In genomic region chr11:64850979-64851567, GRCh38 we compare ENCODE assay signal across 8 cellular contexts. TPM values are rescaled to one million over a fixed set of nuclear protein-coding genes. Genes with fewer than 3 reads are reported as not detected.
DNase-seq lines count a peak whose midpoint lies in the region; ATAC-seq, FAIRE-seq and TF ChIP-seq lines count a peak whose summit lies in the region.

No MANE protein-coding gene starts in this region.

- H3K27me3 Mint-ChIP-seq in CD8-positive, alpha-beta memory T cell = no peaks in the 10 kb centered on the region
- H3K27me3 Mint-ChIP-seq in activated CD4-positive, alpha-beta memory T cell treated with anti-CD3 and anti-CD28 coated beads for 36 hours = no peaks in the 10 kb centered on the region
- no peaks in the 10 kb centered on the region for H3K27me3 Mint-ChIP-seq in memory B cell

- POLR2A ChIA-PET in CD8-positive, alpha-beta memory T cell (lab: Charles Lee) = interaction anchor here (0.7 to 24.3 kb wide), 6 partner anchors 8 to 72 kb away, joined by 3 to 569 read pairs (median 16); partner anchors contain the start of genes EHD1 and SF1
- POLR2A ChIA-PET in activated CD4-positive, alpha-beta memory T cell treated with anti-CD3 and anti-CD28 coated beads for 36 hours (lab: Charles Lee) = interaction anchor here (0.9 to 20.4 kb wide), 5 partner anchors 8 to 43 kb away, joined by 3 to 460 read pairs (median 31); partner anchors contain the start of gene EHD1
- POLR2A ChIA-PET in PC-3 (lab: Charles Lee; ENCODE audit: unreplicated experiment) = no interaction called here

- H3K9me3 ChIP-seq in CD8-positive, alpha-beta memory T cell (ENCODE audit: low read length) = no peaks in the 10 kb centered on the region
- H3K9me3 ChIP-seq in PC-3 (ENCODE audit: low read length) = no peaks in the 10 kb centered on the region

- intact Hi-C loops in activated CD4-positive, alpha-beta memory T cell treated with anti-CD3 and anti-CD28 coated beads for 36 hours (cut with micrococcal nuclease) = loop anchor here (2.0 to 5.0 kb wide), 2 partner anchors 14 to 481 kb away; partner anchors contain the start of gene DPF2
- intact Hi-C loops in PC-3 (cut with micrococcal nuclease) = no loop called here

- no peaks in the 10 kb centered on the region for H3K9me3 Mint-ChIP-seq in CD8-positive, alpha-beta memory T cell
- H3K9me3 Mint-ChIP-seq in activated CD4-positive, alpha-beta memory T cell treated with anti-CD3 and anti-CD28 coated beads for 36 hours = no peaks in the 10 kb centered on the region
- H3K9me3 Mint-ChIP-seq in memory B cell = no peaks in the 10 kb centered on the region

- no peak for TF ChIP-seq CTCF in PC-3 (conservative IDR thresholded peaks at IDR 0.05; ENCODE audit: low read depth, low read length)

- H3K27ac Mint-ChIP-seq in CD8-positive, alpha-beta memory T cell = peak overlapping the region; percentile 91 to 100 (median 95)
- H3K27ac Mint-ChIP-seq in activated CD4-positive, alpha-beta memory T cell treated with anti-CD3 and anti-CD28 coated beads for 36 hours = peak overlapping the region; percentile 76
- peak overlapping the region; percentile 97 for H3K27ac Mint-ChIP-seq in memory B cell

- no peaks in the 10 kb centered on the region for H4K20me1 ChIP-seq in PC-3 (ENCODE audit: low read length)

- peaks cover 5% of the 10 kb centered on the region for H3K36me3 ChIP-seq in CD8-positive, alpha-beta memory T cell (ENCODE audit: insufficient read depth, low read length)
- peaks cover 31% of the 10 kb centered on the region for H3K36me3 ChIP-seq in PC-3 (ENCODE audit: low read depth, low read length)

- H3K9ac ChIP-seq in PC-3 (ENCODE audit: low read length) = no peak overlapping the region

- H3K4me1 ChIP-seq in CD8-positive, alpha-beta memory T cell (ENCODE audit: insufficient read depth, low read length) = peaks cover 86% of the 10 kb centered on the region
- H3K4me1 ChIP-seq in PC-3 (ENCODE audit: insufficient read depth, low read length) = peaks cover 47% of the 10 kb centered on the region

- DNase-seq in CD8-positive, alpha-beta memory T cell = peak; percentile 56 to 74 (median 65)
- peak; percentile 87 for DNase-seq in GM19239 (ENCODE audit: insufficient read length, low spot score)
- DNase-seq in activated CD4-positive, alpha-beta memory T cell treated with anti-CD3 and anti-CD28 coated beads for 36 hours = peak; percentile 82
- peak; percentile 76 to 83 for DNase-seq in memory B cell (ENCODE audit: low spot score in 2 of 2)
- no peak for DNase-seq in SKM-1 treated with dmso at 0.1 percent for 144 hours (lab: John Stamatoyannopoulos, UW; ENCODE audit: unreplicated experiment)
- no peak for DNase-seq in PC-3
- DNase-seq in HuH-7 (ENCODE audit: low spot score) = no peak

- H3K9me2 ChIP-seq in PC-3 (replicated peaks; ENCODE audit: low read length) = no peaks in the 10 kb centered on the region

- BruUV-seq in PC-3 (replicated peaks; lab: Mats Ljungman, UMichigan) = no TSS peak

- no peak overlapping the region for H3K4me3 ChIP-seq in CD8-positive, alpha-beta memory T cell (ENCODE audit: low read length)
- no peak overlapping the region for H3K4me3 ChIP-seq in PC-3 (ENCODE audit: low read length)

- H3K27ac ChIP-seq in CD8-positive, alpha-beta memory T cell (ENCODE audit: low read depth, low read length) = peak overlapping the region; percentile 35
- H3K27ac ChIP-seq in PC-3 (ENCODE audit: low read length) = no peak overlapping the region

- no peak overlapping the region for H2AFZ ChIP-seq in PC-3 (ENCODE audit: low read length)

- peak; percentile 96 for FAIRE-seq in GM19239 (lab: Jason Lieb, UNC)

- CTCF ChIA-PET in CD8-positive, alpha-beta memory T cell (lab: Charles Lee) = interaction anchor here (1.0 to 32.1 kb wide), 4 partner anchors 12 to 72 kb away, joined by 3 to 1256 read pairs (median 160); partner anchors contain the start of genes ATG2A, EHD1 and SF1
- CTCF ChIA-PET in activated CD4-positive, alpha-beta memory T cell treated with anti-CD3 and anti-CD28 coated beads for 36 hours (lab: Charles Lee) = interaction anchor here (0.6 to 29.1 kb wide), 5 partner anchors 11 to 163 kb away, joined by 3 to 1198 read pairs (median 56); partner anchors contain the start of genes ARL2 and EHD1
- CTCF ChIA-PET in PC-3 (lab: Charles Lee) = no interaction called here

- ATAC-seq in HG03108 (IDR thresholded peaks at IDR 0.05; ENCODE audit: unreplicated experiment) (peak; percentile 63), memory B cell (ENCODE audit: low read depth) (peak; percentile 65), PC-3 (no peak)

- H3K36me3 Mint-ChIP-seq in CD8-positive, alpha-beta memory T cell = peaks cover 3 to 42% (median 9%) of the 10 kb centered on the region in 3 donors
- peaks cover 29% of the 10 kb centered on the region for H3K36me3 Mint-ChIP-seq in activated CD4-positive, alpha-beta memory T cell treated with anti-CD3 and anti-CD28 coated beads for 36 hours
- H3K36me3 Mint-ChIP-seq in memory B cell = peaks cover 12% of the 10 kb centered on the region

- no peaks in the 10 kb centered on the region for H3F3A ChIP-seq in PC-3 (ENCODE audit: low read length, unreplicated experiment)

- H3K4me3 Mint-ChIP-seq in CD8-positive, alpha-beta memory T cell = peak overlapping the region in 6 of 7 donors; percentile 29 to 88 (median 68)
- H3K4me3 Mint-ChIP-seq in activated CD4-positive, alpha-beta memory T cell treated with anti-CD3 and anti-CD28 coated beads for 36 hours = peak overlapping the region; percentile 37
- H3K4me3 Mint-ChIP-seq in memory B cell = peak overlapping the region; percentile 65

- H3K4me1 Mint-ChIP-seq in CD8-positive, alpha-beta memory T cell = peaks cover 76 to 90% (median 89%) of the 10 kb centered on the region in 3 donors
- peaks cover 79% of the 10 kb centered on the region for H3K4me1 Mint-ChIP-seq in activated CD4-positive, alpha-beta memory T cell treated with anti-CD3 and anti-CD28 coated beads for 36 hours (ENCODE audit: low read depth)
- peaks cover 64% of the 10 kb centered on the region for H3K4me1 Mint-ChIP-seq in memory B cell

- H3K79me2 ChIP-seq in PC-3 (ENCODE audit: low read length) = peaks cover 31% of the 10 kb centered on the region

- no peak overlapping the region for H3K4me2 ChIP-seq in PC-3 (ENCODE audit: low read length)

- no peaks in the 10 kb centered on the region for H3K27me3 ChIP-seq in CD8-positive, alpha-beta memory T cell (ENCODE audit: insufficient read depth, low read length, poor library complexity, severe bottlenecking)
- H3K27me3 ChIP-seq in PC-3 (ENCODE audit: low read length) = no peaks in the 10 kb centered on the region

RNA-seq across cellular contexts. Expression of gene CDC42BPG, which starts 6.6 kb away (rescaled TPM):
- 1 to 10 TPM in 1 of 2 experiments, under 1 TPM in 1; 0.66 to 2.3 TPM for total RNA-seq in CD8-positive, alpha-beta memory T cell
- polyA plus RNA-seq in CD8-positive, alpha-beta memory T cell = 0.52 TPM
- total RNA-seq in activated CD4-positive, alpha-beta memory T cell treated with anti-CD3 and anti-CD28 coated beads for 36 hours = under 1 TPM; 0.39 to 0.69 TPM
- total RNA-seq in PC-3 (2014; rRNA removed) = 14.5 and 30.5 TPM in 2 replicates

RNA-seq across cellular contexts. Expression of gene EHD1, which starts 27.3 kb away (rescaled TPM):
- total RNA-seq in CD8-positive, alpha-beta memory T cell = 100 to 1,000 TPM; 102 to 110 TPM
- polyA plus RNA-seq in CD8-positive, alpha-beta memory T cell = 258 TPM
- 100 to 1,000 TPM; 103 to 113 TPM for total RNA-seq in activated CD4-positive, alpha-beta memory T cell treated with anti-CD3 and anti-CD28 coated beads for 36 hours
- 340 and 370 TPM in 2 replicates for total RNA-seq in PC-3 (2014; rRNA removed)

RNA-seq across cellular contexts. Expression of gene MEN1, which starts 40.7 kb away (rescaled TPM):
- 10 to 100 TPM; 45.8 to 47.7 TPM for total RNA-seq in CD8-positive, alpha-beta memory T cell
- polyA plus RNA-seq in CD8-positive, alpha-beta memory T cell = 45.0 TPM
- total RNA-seq in activated CD4-positive, alpha-beta memory T cell treated with anti-CD3 and anti-CD28 coated beads for 36 hours = 10 to 100 TPM; 31.3 to 32.2 TPM
- total RNA-seq in PC-3 (2014; rRNA removed) = 46.1 and 54.1 TPM in 2 replicates

RNA-seq across cellular contexts. Expression of gene MAP4K2, which starts 48.1 kb away (rescaled TPM):
- 10 to 100 TPM; 54.8 to 55.3 TPM for total RNA-seq in CD8-positive, alpha-beta memory T cell
- polyA plus RNA-seq in CD8-positive, alpha-beta memory T cell = 39.0 TPM
- 10 to 100 TPM; 83.3 to 85.8 TPM for total RNA-seq in activated CD4-positive, alpha-beta memory T cell treated with anti-CD3 and anti-CD28 coated beads for 36 hours
- 55.6 and 57.0 TPM in 2 replicates for total RNA-seq in PC-3 (2014; rRNA removed)

Comparison
In these comparisons a context has a peak if more than half of its experiments do, and no peak if none do; other contexts are left out.
1. DNase-seq: peak in CD8-positive, alpha-beta memory T cell (5 of 5), GM19239 (single experiment), activated CD4-positive, alpha-beta memory T cell treated with anti-CD3 and anti-CD28 coated beads for 36 hours (single experiment) and memory B cell (2 of 2); none in SKM-1 treated with dmso at 0.1 percent for 144 hours (single experiment), PC-3 (single experiment) and HuH-7 (single experiment).
2. Peak in every context shown above with its lines, with median percentiles within 50 percentile points of each other: H3K27ac Mint-ChIP-seq and H3K4me3 Mint-ChIP-seq.